Comparison of ENCODE assay signal across 7 cellular contexts in the genomic region with DNA sequence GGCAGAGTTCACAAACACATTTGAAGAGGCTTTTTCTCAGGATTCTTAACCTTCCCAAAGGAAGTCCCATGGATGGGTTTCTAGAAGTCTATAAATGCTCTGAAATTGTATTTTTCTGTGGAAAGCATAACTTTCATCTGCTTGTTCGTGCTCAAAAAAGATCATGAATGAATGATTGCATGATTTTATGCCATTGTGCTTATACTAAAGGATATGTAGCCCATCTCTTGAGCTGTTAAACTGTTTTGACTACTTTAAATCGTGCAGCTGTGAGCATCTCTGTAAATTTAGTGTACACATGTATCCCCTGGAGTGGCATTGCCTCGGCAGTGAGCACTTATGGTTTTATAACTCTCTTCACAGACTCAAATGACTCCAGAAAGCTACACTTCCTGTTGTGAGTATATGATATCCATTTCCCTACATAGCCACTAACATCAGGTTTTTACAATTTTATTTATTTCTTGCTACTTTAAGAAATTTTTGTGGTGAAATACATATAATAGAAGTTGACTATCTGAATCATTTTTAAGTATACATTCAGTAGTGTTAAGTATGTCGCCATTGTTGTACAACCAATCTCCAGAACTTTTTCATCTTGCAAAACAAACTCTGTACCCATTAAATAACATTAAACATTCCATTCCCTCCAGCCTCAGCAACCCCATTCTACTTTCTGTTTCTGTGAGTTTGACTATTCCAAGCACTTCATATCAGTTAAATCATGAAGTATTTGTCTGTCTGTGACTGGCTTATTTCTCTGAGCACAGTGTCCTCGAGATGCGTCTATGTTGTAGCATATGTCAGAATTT. TPM values are rescaled to one million over a fixed set of nuclear protein-coding genes. Genes with fewer than 3 reads are reported as not detected.
A peak's percentile ranks its signal among the peaks of the same experiment; 100 is the strongest.
DNase-seq lines count a peak whose midpoint lies in the region; ATAC-seq, FAIRE-seq and TF ChIP-seq lines count a peak whose summit lies in the region.

No MANE protein-coding gene starts in this region.

- peak overlapping the region; percentile 83 to 85 for H3K27ac ChIP-seq in small intestine (ENCODE audit: low read depth in 1 of 2, low read length in 1 of 2)

- CTCF ChIA-PET in T-cell (lab: Charles Lee) = interaction anchor here in 1 of 2 donors (1.6 to 2.5 kb wide), 2 partner anchors 14 to 69 kb away, joined by 5 to 12 read pairs; no protein-coding TSS in a partner anchor

- ATAC-seq in T-cell (replicated peaks in 1 of 4) (peak in 3 of 4 experiments; percentile 9 to 28 (median 27)), HG03565 (IDR thresholded peaks at IDR 0.05; ENCODE audit: unreplicated experiment) (no peak)

- FAIRE-seq in GM12892 (lab: Jason Lieb, UNC) = peak; percentile 38
- FAIRE-seq in small intestine (lab: Jason Lieb, UNC) = no peak

- peaks cover 90 to 94% (median 91%) of the 10 kb centered on the region in 3 donors for H3K4me1 Mint-ChIP-seq in T-cell

- no peaks in the 10 kb centered on the region for H3K27me3 Mint-ChIP-seq in T-cell

- peak overlapping the region; percentile 98 to 99 for H3K27ac Mint-ChIP-seq in T-cell

- no peaks in the 10 kb centered on the region for H3K27me3 ChIP-seq in small intestine (ENCODE audit: control insufficient read depth in 2 of 2, insufficient read depth in 2 of 2, low read length in 2 of 2)

- POLR2A ChIA-PET in T-cell (lab: Charles Lee) = interaction anchor here in 1 of 2 donors (0.7 to 1.6 kb wide), 4 partner anchors 9 to 76 kb away, joined by 3 to 8 read pairs (median 6); partner anchors contain the start of gene MALAT1

- H3K4me1 ChIP-seq in small intestine (ENCODE audit: control insufficient read depth in 2 of 2, insufficient read depth in 1 of 2, low read depth in 1 of 2, low read length in 1 of 2) = peaks cover 0 to 2% of the 10 kb centered on the region in 2 donors

- H3K36me3 ChIP-seq in small intestine (ENCODE audit: control insufficient read depth in 2 of 2, insufficient read depth in 2 of 2, low read length in 2 of 2) = peaks cover 0 to 3% of the 10 kb centered on the region in 2 donors

- H3K9me3 ChIP-seq in small intestine (ENCODE audit: control insufficient read depth, low read depth) = no peaks in the 10 kb centered on the region

- TF ChIP-seq POLR2A in GM12892 (IDR thresholded peaks at IDR 0.05; ENCODE audit: low read depth, low read length) = no peak

- no peaks in the 10 kb centered on the region for H3K9me3 Mint-ChIP-seq in T-cell

- DNase-seq in GM12892 (ENCODE audit: insufficient read length) (no peak), T-cell (peak in 2 of 34 experiments; percentile 11 to 15), fibroblast of mammary gland (ENCODE audit: low read depth) (peak; percentile 75), small intestine (peak; percentile 64), foreskin melanocyte (no peak), activated gamma-delta T cell (lab: John Stamatoyannopoulos, UW) (no peak)

- H3K4me3 Mint-ChIP-seq in T-cell = peak overlapping the region; percentile 91 to 100 (median 98)

- H3K4me3 ChIP-seq in fibroblast of mammary gland (ENCODE audit: control insufficient read depth, low read depth, low read length) (peak overlapping the region; percentile 16), small intestine (ENCODE audit: low read depth in 1 of 2, low read length in 2 of 2) (no peak overlapping the region)

- 38 to 63% (median 49%) methylated on average over 6 of the region's 6 CpGs for WGBS in small intestine, 3 donors

- no peak for TF ChIP-seq CTCF in fibroblast of mammary gland (conservative IDR thresholded peaks at IDR 0.05; ENCODE audit: control insufficient read depth, insufficient read depth, low read depth, low read length)

- peaks cover 45% of the 10 kb centered on the region for H3K36me3 Mint-ChIP-seq in T-cell

RNA-seq across cellular contexts. Expression of gene NEAT1, which starts 8.0 kb away (rescaled TPM):
- 678 TPM for polyA plus RNA-seq in GM12892 (2012; ENCODE audit: missing spikeins)
- 1,000 to 10,000 TPM in 1 of 5 donors, 100 to 1,000 TPM in 4; 368 to 1,017 (median 906) TPM for total RNA-seq in T-cell
- polyA plus RNA-seq in small intestine = 1,000 to 10,000 TPM in 1 of 3 donors, 100 to 1,000 TPM in 2; 256 to 3,420 (median 665) TPM

RNA-seq across cellular contexts. Expression of gene FRMD8, which starts 44.2 kb away (rescaled TPM):
- polyA plus RNA-seq in GM12892 (2012; ENCODE audit: missing spikeins) = 11.2 TPM
- 10 to 100 TPM; 35.6 to 79.1 (median 77.8) TPM for total RNA-seq in T-cell
- polyA plus RNA-seq in small intestine = 10 to 100 TPM; 24.4 to 31.1 (median 27.7) TPM

RNA-seq across cellular contexts. Expression of gene SLC25A45, which starts 48.2 kb away (rescaled TPM):
- polyA plus RNA-seq in GM12892 (2012; ENCODE audit: missing spikeins) = 17.9 TPM
- total RNA-seq in T-cell = 10 to 100 TPM; 18.7 to 72.2 (median 22.6) TPM
- polyA plus RNA-seq in small intestine = 10 to 100 TPM; 13.9 to 26.2 (median 18.1) TPM

Comparison
In these comparisons a context has a peak if more than half of its experiments do, and no peak if none do; other contexts are left out.
1. DNase-seq: peak in fibroblast of mammary gland (single experiment) and small intestine (single experiment); none in GM12892 (single experiment), foreskin melanocyte (single experiment) and activated gamma-delta T cell (single experiment).